ENCODE assay signal across 1 cellular context in the genomic region with DNA sequence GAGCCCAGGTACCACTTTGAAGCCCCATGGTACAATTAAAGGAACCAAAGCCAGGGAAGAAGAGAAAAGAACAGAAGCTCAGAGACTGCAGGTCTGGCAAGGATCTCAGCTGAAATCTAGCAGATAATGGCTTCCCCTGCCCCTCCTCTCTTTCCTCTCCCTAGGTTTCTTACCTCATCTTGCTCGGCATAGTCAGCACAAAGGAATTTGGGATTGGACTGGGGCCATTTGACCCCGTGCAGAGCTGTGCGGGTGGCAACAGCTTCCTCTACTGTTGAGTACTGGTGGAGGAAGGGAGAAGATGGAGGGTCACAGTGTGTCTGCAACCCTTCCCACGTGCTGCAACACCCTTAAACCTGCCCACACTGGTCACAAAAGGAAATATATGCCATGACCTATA.
TF ChIP-seq lines count a peak whose summit lies in the region.

No MANE protein-coding gene starts in this region.

TF ChIP-seq in HepG2, 621 proteins besides CTCF, POLR2A, EP300 and RAD21 (continues in another document):
- no peak for TF ChIP-seq SALL1 (CRISPR knock-in tag; IDR thresholded peaks at IDR 0.05)
- TF ChIP-seq SP4 (CRISPR knock-in tag; IDR thresholded peaks at IDR 0.05): no peak
- TF ChIP-seq NR2F1 (CRISPR knock-in tag; IDR thresholded peaks at IDR 0.05): 0 out of 4 replicates have a peak, but pooled peaks of 1 of the 2 experiments have one; percentile 26
- peak; percentile 84 for TF ChIP-seq ATF3 (CRISPR knock-in tag; IDR thresholded peaks at IDR 0.05)
- TF ChIP-seq ATF7 (IDR thresholded peaks at IDR 0.05): no peak
- TF ChIP-seq ATF7 (CRISPR knock-in tag; IDR thresholded peaks at IDR 0.05): 0 out of 2 replicates have a peak, but pooled peaks have one; percentile 26
- no peak for TF ChIP-seq SYNCRIP (IDR thresholded peaks at IDR 0.05; ENCODE audit: insufficient read depth, low read depth, low read length)
- no peak for TF ChIP-seq KLF15 (CRISPR knock-in tag; IDR thresholded peaks at IDR 0.05; ENCODE audit: borderline replicate concordance)
- TF ChIP-seq ZNF468 (CRISPR knock-in tag; IDR thresholded peaks at IDR 0.05): no peak
- TF ChIP-seq ZNF556 (CRISPR knock-in tag; IDR thresholded peaks at IDR 0.05; ENCODE audit: borderline replicate concordance): 0 out of 2 replicates have a peak, but pooled peaks have one; percentile 52
- TF ChIP-seq AGO2 (optimal IDR thresholded peaks at IDR 0.05; ENCODE audit: low read depth, low read length): no peak
- no peak for TF ChIP-seq TSC22D2 (CRISPR knock-in tag; IDR thresholded peaks at IDR 0.05; ENCODE audit: borderline replicate concordance)
- no peak for TF ChIP-seq ZNF614 (CRISPR knock-in tag; IDR thresholded peaks at IDR 0.05; ENCODE audit: borderline replicate concordance)
- TF ChIP-seq FOXC1 (CRISPR knock-in tag; IDR thresholded peaks at IDR 0.05; ENCODE audit: borderline replicate concordance): 0 out of 2 replicates have a peak, but pooled peaks have one; percentile 46
- no peak for TF ChIP-seq CREM (IDR thresholded peaks at IDR 0.05)
- no peak for TF ChIP-seq CREM (CRISPR knock-in tag; IDR thresholded peaks at IDR 0.05)
- no peak for TF ChIP-seq POGZ (CRISPR knock-in tag; IDR thresholded peaks at IDR 0.05)
- TF ChIP-seq SNAI1 (CRISPR knock-in tag; IDR thresholded peaks at IDR 0.05; ENCODE audit: borderline replicate concordance): no peak
- TF ChIP-seq ZNF558 (CRISPR knock-in tag; IDR thresholded peaks at IDR 0.05; ENCODE audit: borderline replicate concordance): no peak
- peak; percentile 85; the same call in 1 of the 2 replicates for TF ChIP-seq JUN (CRISPR knock-in tag; IDR thresholded peaks at IDR 0.05)
- peak; percentile 91 for TF ChIP-seq RBM22 (optimal IDR thresholded peaks at IDR 0.05; ENCODE audit: low read length)
- TF ChIP-seq, protein P1, sequence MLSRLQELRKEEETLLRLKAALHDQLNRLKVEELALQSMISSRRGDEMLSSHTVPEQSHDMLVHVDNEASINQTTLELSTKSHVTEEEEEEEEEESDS (CRISPR knock-in tag; IDR thresholded peaks at IDR 0.05; ENCODE audit: borderline replicate concordance): no peak
- TF ChIP-seq ZBTB33 (CRISPR knock-in tag; IDR thresholded peaks at IDR 0.05): no peak
- no peak for TF ChIP-seq SIX1 (CRISPR knock-in tag; IDR thresholded peaks at IDR 0.05; ENCODE audit: borderline replicate concordance)
- TF ChIP-seq ZNF7 (CRISPR knock-in tag; IDR thresholded peaks at IDR 0.05): no peak
- no peak for TF ChIP-seq CBX1 (IDR thresholded peaks at IDR 0.05; ENCODE audit: low read depth)
- no peak for TF ChIP-seq HNF1B (CRISPR knock-in tag; IDR thresholded peaks at IDR 0.05)
- no peak for TF ChIP-seq TOE1 (CRISPR knock-in tag; IDR thresholded peaks at IDR 0.05)
- TF ChIP-seq SNRNP70 (IDR thresholded peaks at IDR 0.05; ENCODE audit: low read depth, low read length): no peak
- no peak for TF ChIP-seq ZNF547 (CRISPR knock-in tag; IDR thresholded peaks at IDR 0.05)
- TF ChIP-seq ZNF766 (CRISPR knock-in tag; IDR thresholded peaks at IDR 0.05; ENCODE audit: borderline replicate concordance): no peak
- TF ChIP-seq SSRP1 (CRISPR knock-in tag; IDR thresholded peaks at IDR 0.05): 0 out of 2 replicates have a peak, but pooled peaks have one; percentile 21
- no peak for TF ChIP-seq KLF11 (CRISPR knock-in tag; IDR thresholded peaks at IDR 0.05)
- no peak for TF ChIP-seq ZSCAN20 (CRISPR knock-in tag; IDR thresholded peaks at IDR 0.05; ENCODE audit: borderline replicate concordance)
- no peak for TF ChIP-seq SMARCC2 (IDR thresholded peaks at IDR 0.05)
- TF ChIP-seq IKZF1 (IDR thresholded peaks at IDR 0.05): no peak
- TF ChIP-seq ZNF484 (CRISPR knock-in tag; IDR thresholded peaks at IDR 0.05; ENCODE audit: borderline replicate concordance, low read depth): no peak
- TF ChIP-seq, protein P2, sequence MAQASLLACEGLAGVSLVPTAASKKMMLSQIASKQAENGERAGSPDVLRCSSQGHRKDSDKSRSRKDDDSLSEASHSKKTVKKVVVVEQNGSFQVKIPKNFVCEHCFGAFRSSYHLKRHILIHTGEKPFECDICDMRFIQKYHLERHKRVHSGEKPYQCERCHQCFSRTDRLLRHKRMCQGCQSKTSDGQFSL (CRISPR knock-in tag; IDR thresholded peaks at IDR 0.05): no peak
- TF ChIP-seq, protein P3, sequence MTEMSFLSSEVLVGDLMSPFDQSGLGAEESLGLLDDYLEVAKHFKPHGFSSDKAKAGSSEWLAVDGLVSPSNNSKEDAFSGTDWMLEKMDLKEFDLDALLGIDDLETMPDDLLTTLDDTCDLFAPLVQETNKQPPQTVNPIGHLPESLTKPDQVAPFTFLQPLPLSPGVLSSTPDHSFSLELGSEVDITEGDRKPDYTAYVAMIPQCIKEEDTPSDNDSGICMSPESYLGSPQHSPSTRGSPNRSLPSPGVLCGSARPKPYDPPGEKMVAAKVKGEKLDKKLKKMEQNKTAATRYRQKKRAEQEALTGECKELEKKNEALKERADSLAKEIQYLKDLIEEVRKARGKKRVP (CRISPR knock-in tag; IDR thresholded peaks at IDR 0.05): no peak
- no peak for TF ChIP-seq ZNF570 (CRISPR knock-in tag; IDR thresholded peaks at IDR 0.05; ENCODE audit: borderline replicate concordance)
- TF ChIP-seq BHLHE40 (IDR thresholded peaks at IDR 0.05; ENCODE audit: low read length): peak; percentile 50
- no peak for TF ChIP-seq IRF2 (CRISPR knock-in tag; IDR thresholded peaks at IDR 0.05)
- TF ChIP-seq, protein P4, sequence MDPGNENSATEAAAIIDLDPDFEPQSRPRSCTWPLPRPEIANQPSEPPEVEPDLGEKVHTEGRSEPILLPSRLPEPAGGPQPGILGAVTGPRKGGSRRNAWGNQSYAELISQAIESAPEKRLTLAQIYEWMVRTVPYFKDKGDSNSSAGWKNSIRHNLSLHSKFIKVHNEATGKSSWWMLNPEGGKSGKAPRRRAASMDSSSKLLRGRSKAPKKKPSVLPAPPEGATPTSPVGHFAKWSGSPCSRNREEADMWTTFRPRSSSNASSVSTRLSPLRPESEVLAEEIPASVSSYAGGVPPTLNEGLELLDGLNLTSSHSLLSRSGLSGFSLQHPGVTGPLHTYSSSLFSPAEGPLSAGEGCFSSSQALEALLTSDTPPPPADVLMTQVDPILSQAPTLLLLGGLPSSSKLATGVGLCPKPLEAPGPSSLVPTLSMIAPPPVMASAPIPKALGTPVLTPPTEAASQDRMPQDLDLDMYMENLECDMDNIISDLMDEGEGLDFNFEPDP (CRISPR knock-in tag; conservative IDR thresholded peaks at IDR 0.05): 0 out of 2 replicates have a peak, but pooled peaks have one; percentile 76
- no peak for TF ChIP-seq HNRNPH1 (optimal IDR thresholded peaks at IDR 0.05; ENCODE audit: low read depth, low read length)
- no peak for TF ChIP-seq ZFAT (CRISPR knock-in tag; conservative IDR thresholded peaks at IDR 0.05)
- no peak for TF ChIP-seq BCL6 (CRISPR knock-in tag; IDR thresholded peaks at IDR 0.05)
- no peak for TF ChIP-seq SNAPC2 (CRISPR knock-in tag; IDR thresholded peaks at IDR 0.05)
- TF ChIP-seq TEAD3 (CRISPR knock-in tag; optimal IDR thresholded peaks at IDR 0.05; ENCODE audit: borderline replicate concordance): peak; percentile 64
- TF ChIP-seq ZNF879 (CRISPR knock-in tag; IDR thresholded peaks at IDR 0.05): no peak
- TF ChIP-seq KLF6 (CRISPR knock-in tag; IDR thresholded peaks at IDR 0.05): no peak
- 0 out of 2 replicates have a peak, but pooled peaks have one; percentile 32 for TF ChIP-seq FOSL1 (CRISPR knock-in tag; IDR thresholded peaks at IDR 0.05; ENCODE audit: borderline replicate concordance)
- no peak for TF ChIP-seq DMAP1 (CRISPR knock-in tag; IDR thresholded peaks at IDR 0.05)
- no peak for TF ChIP-seq TCF7 (IDR thresholded peaks at IDR 0.05; ENCODE audit: low read depth)
- no peak for TF ChIP-seq ZFP36L2 (CRISPR knock-in tag; IDR thresholded peaks at IDR 0.05)
- TF ChIP-seq NCOR1 (IDR thresholded peaks at IDR 0.05; ENCODE audit: borderline replicate concordance, low read length): no peak
- TF ChIP-seq HNRNPUL1 (IDR thresholded peaks at IDR 0.05; ENCODE audit: low read depth, low read length): no peak
- TF ChIP-seq, protein P5, sequence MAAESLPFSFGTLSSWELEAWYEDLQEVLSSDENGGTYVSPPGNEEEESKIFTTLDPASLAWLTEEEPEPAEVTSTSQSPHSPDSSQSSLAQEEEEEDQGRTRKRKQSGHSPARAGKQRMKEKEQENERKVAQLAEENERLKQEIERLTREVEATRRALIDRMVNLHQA (CRISPR knock-in tag; IDR thresholded peaks at IDR 0.05): no peak
- TF ChIP-seq JUND (CRISPR knock-in tag; IDR thresholded peaks at IDR 0.05): 0 out of 2 replicates have a peak, but pooled peaks have one; percentile 27
- TF ChIP-seq PTBP1 (IDR thresholded peaks at IDR 0.05; ENCODE audit: low read depth, low read length, poor library complexity, severe bottlenecking): no peak
- TF ChIP-seq SCMH1 (CRISPR knock-in tag; IDR thresholded peaks at IDR 0.05; ENCODE audit: borderline replicate concordance): no peak
- TF ChIP-seq, protein P6, sequence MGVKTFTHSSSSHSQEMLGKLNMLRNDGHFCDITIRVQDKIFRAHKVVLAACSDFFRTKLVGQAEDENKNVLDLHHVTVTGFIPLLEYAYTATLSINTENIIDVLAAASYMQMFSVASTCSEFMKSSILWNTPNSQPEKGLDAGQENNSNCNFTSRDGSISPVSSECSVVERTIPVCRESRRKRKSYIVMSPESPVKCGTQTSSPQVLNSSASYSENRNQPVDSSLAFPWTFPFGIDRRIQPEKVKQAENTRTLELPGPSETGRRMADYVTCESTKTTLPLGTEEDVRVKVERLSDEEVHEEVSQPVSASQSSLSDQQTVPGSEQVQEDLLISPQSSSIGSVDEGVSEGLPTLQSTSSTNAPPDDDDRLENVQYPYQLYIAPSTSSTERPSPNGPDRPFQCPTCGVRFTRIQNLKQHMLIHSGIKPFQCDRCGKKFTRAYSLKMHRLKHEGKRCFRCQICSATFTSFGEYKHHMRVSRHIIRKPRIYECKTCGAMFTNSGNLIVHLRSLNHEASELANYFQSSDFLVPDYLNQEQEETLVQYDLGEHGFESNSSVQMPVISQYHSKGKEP (CRISPR knock-in tag; IDR thresholded peaks at IDR 0.05): no peak
- TF ChIP-seq ZNF776 (CRISPR knock-in tag; IDR thresholded peaks at IDR 0.05): no peak
- no peak for TF ChIP-seq ZNF549 (CRISPR knock-in tag; IDR thresholded peaks at IDR 0.05)
- TF ChIP-seq, protein P7, sequence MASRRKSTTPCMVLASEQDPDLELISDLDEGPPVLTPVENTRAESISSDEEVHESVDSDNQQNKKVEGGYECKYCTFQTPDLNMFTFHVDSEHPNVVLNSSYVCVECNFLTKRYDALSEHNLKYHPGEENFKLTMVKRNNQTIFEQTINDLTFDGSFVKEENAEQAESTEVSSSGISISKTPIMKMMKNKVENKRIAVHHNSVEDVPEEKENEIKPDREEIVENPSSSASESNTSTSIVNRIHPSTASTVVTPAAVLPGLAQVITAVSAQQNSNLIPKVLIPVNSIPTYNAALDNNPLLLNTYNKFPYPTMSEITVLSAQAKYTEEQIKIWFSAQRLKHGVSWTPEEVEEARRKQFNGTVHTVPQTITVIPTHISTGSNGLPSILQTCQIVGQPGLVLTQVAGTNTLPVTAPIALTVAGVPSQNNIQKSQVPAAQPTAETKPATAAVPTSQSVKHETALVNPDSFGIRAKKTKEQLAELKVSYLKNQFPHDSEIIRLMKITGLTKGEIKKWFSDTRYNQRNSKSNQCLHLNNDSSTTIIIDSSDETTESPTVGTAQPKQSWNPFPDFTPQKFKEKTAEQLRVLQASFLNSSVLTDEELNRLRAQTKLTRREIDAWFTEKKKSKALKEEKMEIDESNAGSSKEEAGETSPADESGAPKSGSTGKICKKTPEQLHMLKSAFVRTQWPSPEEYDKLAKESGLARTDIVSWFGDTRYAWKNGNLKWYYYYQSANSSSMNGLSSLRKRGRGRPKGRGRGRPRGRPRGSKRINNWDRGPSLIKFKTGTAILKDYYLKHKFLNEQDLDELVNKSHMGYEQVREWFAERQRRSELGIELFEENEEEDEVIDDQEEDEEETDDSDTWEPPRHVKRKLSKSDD (CRISPR knock-in tag; IDR thresholded peaks at IDR 0.05; ENCODE audit: low read depth): no peak
- no peak for TF ChIP-seq ZBTB21 (CRISPR knock-in tag; IDR thresholded peaks at IDR 0.05)
- TF ChIP-seq E2F2 (CRISPR knock-in tag; IDR thresholded peaks at IDR 0.05; ENCODE audit: borderline replicate concordance): no peak
- no peak for TF ChIP-seq ONECUT2 (CRISPR knock-in tag; IDR thresholded peaks at IDR 0.05)
- TF ChIP-seq ATF7-NPFF (CRISPR knock-in tag; IDR thresholded peaks at IDR 0.05; ENCODE audit: low read depth): 0 out of 2 replicates have a peak, but pooled peaks have one; percentile 30
